Comparison of ENCODE assay signal across 14 cellular contexts in genomic region chr18:6624729-6625308, GRCh38.
A peak's percentile ranks its signal among the peaks of the same experiment; 100 is the strongest.
DNase-seq lines count a peak whose midpoint lies in the region; ATAC-seq and TF ChIP-seq lines count a peak whose summit lies in the region.
"Had no signal": no experiment of that assay in that cellular context is flagged by ENCODE, and none has a peak within 500 bp of the region (broad histone marks: within the 10 kb centered on the region; RNA-seq: fewer than 3 reads in every experiment).

No MANE protein-coding gene starts in this region.

- H3K4me3 ChIP-seq in BJ (ENCODE audit: low read depth, low read length) (no peak overlapping the region), adipocyte (ENCODE audit: low read length) (peak overlapping the region; percentile 64), osteoblast (ENCODE audit: insufficient read depth, low read length) (no peak overlapping the region), dorsolateral prefrontal cortex (no peak overlapping the region)
- H3K4me3 ChIP-seq: right lobe of liver, SJSA1, upper lobe of left lung had no signal

- H3K27ac ChIP-seq in foreskin keratinocyte = no peak overlapping the region
- peak overlapping the region; percentile 86 for H3K27ac ChIP-seq in osteoblast (ENCODE audit: low read depth, low read length)
- H3K27ac ChIP-seq in dorsolateral prefrontal cortex = peak overlapping the region in 7 of 59 donors; percentile 0 to 54 (median 20)
- H3K27ac ChIP-seq: right lobe of liver, SJSA1 had no signal

- intact Hi-C loops in dorsolateral prefrontal cortex (cut with DNase I) = no loop called here

- no peaks in the 10 kb centered on the region for H3K27me3 ChIP-seq in BJ (ENCODE audit: control insufficient read depth, insufficient read depth, low read length)
- H3K27me3 ChIP-seq in adipocyte (replicated peaks; ENCODE audit: control insufficient read depth, insufficient read depth, low read length) = no peaks in the 10 kb centered on the region
- H3K27me3 ChIP-seq in foreskin keratinocyte = peaks cover 2% of the 10 kb centered on the region
- no peaks in the 10 kb centered on the region for H3K27me3 ChIP-seq in osteoblast (ENCODE audit: insufficient read depth, low read length)
- H3K27me3 ChIP-seq in dorsolateral prefrontal cortex = no peaks in the 10 kb centered on the region
- H3K27me3 ChIP-seq: right lobe of liver, SJSA1, upper lobe of left lung had no signal

- H3K4me1 ChIP-seq in adipocyte (ENCODE audit: control insufficient read depth, insufficient read depth, low read length) = peaks cover 74% of the 10 kb centered on the region
- H3K4me1 ChIP-seq in foreskin keratinocyte = peaks cover 8% of the 10 kb centered on the region
- H3K4me1 ChIP-seq in osteoblast (ENCODE audit: insufficient read depth, low read length) = peaks cover 56% of the 10 kb centered on the region
- H3K4me1 ChIP-seq: right lobe of liver, SJSA1 had no signal

- CTCF ChIA-PET in BJ (lab: Yijun Ruan, JAX) = no interaction called here

- peak overlapping the region; percentile 7 for H2AFZ ChIP-seq in osteoblast (ENCODE audit: low read length)

- H3K4me2 ChIP-seq in osteoblast (ENCODE audit: insufficient read depth, low read length) = peak overlapping the region; percentile 54

- no peaks in the 10 kb centered on the region for H3K9me3 ChIP-seq in adipocyte (ENCODE audit: control insufficient read depth, low read length)
- no peaks in the 10 kb centered on the region for H3K9me3 ChIP-seq in osteoblast (ENCODE audit: low read depth, low read length)
- H3K9me3 ChIP-seq: right lobe of liver, SJSA1, upper lobe of left lung had no signal

- peak overlapping the region; percentile 76 for H3K9ac ChIP-seq in adipocyte (ENCODE audit: low read length)

- POLR2A ChIA-PET in BJ (lab: Charles Lee) = no interaction called here

- DNase-seq in BJ (ENCODE audit: low read depth) (peak; percentile 40), adipocyte (ENCODE audit: low read depth) (peak; percentile 78), foreskin keratinocyte (peak; percentile 55 to 72), osteoblast (ENCODE audit: insufficient read length, low spot score, missing footprints) (peak; percentile 44), NCI-H146 treated with DMSO at 0.1 percent for 48 hours (lab: John Stamatoyannopoulos, UW; ENCODE audit: unreplicated experiment) (no peak), dorsolateral prefrontal cortex (no peak)
- no peak for DNase-seq in stimulated activated CD4-positive, alpha-beta T cell treated with anti-CD3 and anti-CD28 coated beads, Interleukin-1b, Interleukin-23, amount 100 ng/mL, for 48 hours
- no peak for DNase-seq in activated T-cell treated with anti-CD3 and anti-CD28 coated beads, Interleukin-2, amount 50 U/mL, for 1 hour
- DNase-seq: activated CD4-positive, alpha-beta T cell treated with anti-CD3 and anti-CD28 coated beads for 36 hours; DMS79 treated with DMSO at 0.1 percent for 48 hours; NCI-H446 treated with DMSO at 0.1 percent for 48 hours; right lobe of liver; upper lobe of left lung had no signal

- no peaks in the 10 kb centered on the region for H3K36me3 ChIP-seq in BJ (ENCODE audit: control insufficient read depth, insufficient read depth, low read length)
- H3K36me3 ChIP-seq in adipocyte (ENCODE audit: control insufficient read depth, insufficient read depth, low read length, severe bottlenecking) = no peaks in the 10 kb centered on the region
- H3K36me3 ChIP-seq in osteoblast (ENCODE audit: insufficient read depth, low read length) = no peaks in the 10 kb centered on the region
- H3K36me3 ChIP-seq: right lobe of liver, SJSA1, upper lobe of left lung had no signal

- ATAC-seq in foreskin keratinocyte = peak; percentile 5
- ATAC-seq: activated CD4-positive, alpha-beta T cell treated with anti-CD3 and anti-CD28 coated beads for 36 hours had no signal

- H3K79me2 ChIP-seq in osteoblast (ENCODE audit: insufficient read depth, low read length) = no peaks in the 10 kb centered on the region

- no peak for TF ChIP-seq CTCF in BJ (IDR thresholded peaks at IDR 0.05; ENCODE audit: insufficient read depth, low read depth, low read length)
- no peak for TF ChIP-seq CTCF in foreskin keratinocyte (conservative IDR thresholded peaks at IDR 0.05)
- TF ChIP-seq CTCF in osteoblast (IDR thresholded peaks at IDR 0.05; ENCODE audit: extremely low read depth, low read depth, low read length) = no peak
- TF ChIP-seq CTCF in dorsolateral prefrontal cortex (IDR thresholded peaks at IDR 0.05 in 54 of 56, conservative IDR thresholded peaks at IDR 0.05 in 2 of 56; ENCODE audit: low read depth in 1 of 56, partially characterized antibody in 56 of 56) = no peak

- no peaks in the 10 kb centered on the region for H4K20me1 ChIP-seq in osteoblast (ENCODE audit: insufficient read depth, low read length)

Comparison
In these comparisons a context has a peak if more than half of its experiments do, and no peak if none do; other contexts are left out.
1. DNase-seq: peak in BJ (single experiment), adipocyte (single experiment), foreskin keratinocyte (2 of 2) and osteoblast (single experiment); none in NCI-H146 treated with DMSO at 0.1 percent for 48 hours (single experiment), dorsolateral prefrontal cortex (0 of 10), stimulated activated CD4-positive, alpha-beta T cell treated with anti-CD3 and anti-CD28 coated beads, Interleukin-1b, Interleukin-23, amount 100 ng/mL, for 48 hours (single experiment) and activated T-cell treated with anti-CD3 and anti-CD28 coated beads, Interleukin-2, amount 50 U/mL, for 1 hour (single experiment).